26 cellular contexts compared by ENCODE assay signal in the genomic region with DNA sequence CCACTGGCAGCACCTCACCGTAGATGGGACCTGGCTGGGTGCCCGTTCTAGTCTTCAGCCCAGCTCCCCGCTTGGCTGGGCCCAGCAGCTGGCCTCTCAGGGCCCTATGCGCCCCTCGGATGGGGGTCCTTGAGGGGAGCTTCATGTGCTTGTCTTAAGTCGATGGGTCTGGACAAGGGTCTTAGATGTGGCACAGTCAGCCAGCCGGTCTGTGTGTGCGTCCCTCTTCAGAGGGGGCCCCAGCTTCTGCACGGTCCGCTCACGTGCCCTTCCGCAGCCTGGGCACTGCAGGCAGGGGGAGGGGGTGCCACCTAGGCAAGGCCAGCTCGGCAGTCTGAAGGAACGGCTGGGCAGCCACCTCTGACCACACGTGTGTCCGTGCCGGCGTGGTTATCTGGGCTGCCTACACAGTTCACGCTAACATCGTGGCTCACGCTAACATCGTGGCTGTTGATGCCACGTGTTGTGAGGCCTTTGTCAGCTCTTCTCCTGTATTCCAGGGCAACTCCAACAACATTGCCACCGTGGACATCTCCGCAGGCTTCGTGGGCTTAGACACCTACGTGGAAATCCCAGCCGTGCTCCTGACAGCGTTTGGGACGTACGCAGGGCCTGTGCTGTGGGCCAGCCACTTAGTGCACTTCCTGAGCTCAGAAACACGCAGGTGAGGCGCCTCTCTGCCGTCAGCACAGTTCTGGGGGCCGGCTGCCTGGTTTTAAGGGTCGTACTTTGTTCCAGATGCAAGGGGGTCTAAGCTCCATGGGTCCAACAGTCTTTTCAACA. TPM values are rescaled to one million over a fixed set of nuclear protein-coding genes. Genes with fewer than 3 reads are reported as not detected.
DNase-seq lines count a peak whose midpoint lies in the region; ATAC-seq and TF ChIP-seq lines count a peak whose summit lies in the region.
"Had no signal": no experiment of that assay in that cellular context is flagged by ENCODE, and none has a peak within 500 bp of the region (broad histone marks: within the 10 kb centered on the region; RNA-seq: fewer than 3 reads in every experiment).

No MANE protein-coding gene starts in this region.

- no peak for TF ChIP-seq CTCF in endodermal cell (conservative IDR thresholded peaks at IDR 0.05)
- TF ChIP-seq CTCF in vagina (IDR thresholded peaks at IDR 0.05) = no peak
- no peak for TF ChIP-seq CTCF in CD4-positive, alpha-beta T cell (IDR thresholded peaks at IDR 0.05)

- H3K27me3 ChIP-seq in endodermal cell (ENCODE audit: control insufficient read depth, insufficient read depth, low read length, poor library complexity, severe bottlenecking) = no peaks in the 10 kb centered on the region
- H3K27me3 ChIP-seq in naive thymus-derived CD4-positive, alpha-beta T cell (ENCODE audit: control insufficient read depth in 2 of 2, insufficient read depth in 2 of 2, low read length in 2 of 2) = no peaks in the 10 kb centered on the region
- no peaks in the 10 kb centered on the region for H3K27me3 ChIP-seq in vagina
- no peaks in the 10 kb centered on the region for H3K27me3 ChIP-seq in SJCRH30
- H3K27me3 ChIP-seq in CD4-positive, alpha-beta T cell (ENCODE audit: control insufficient read depth, insufficient read depth, low read length) = no peaks in the 10 kb centered on the region

- intact Hi-C loops in cardiac septum (cut with DNase I) = no loop called here
- intact Hi-C loops in Right ventricle myocardium superior (cut with DNase I) = no loop called here
- intact Hi-C loops in naive thymus-derived CD4-positive, alpha-beta T cell (cut with micrococcal nuclease) = no loop called here
- intact Hi-C loops in vagina (cut with DNase I) = no loop called here
- intact Hi-C loops in CD4-positive, alpha-beta T cell (cut with DNase I, micrococcal nuclease) = no loop called here

- H3K9me3 ChIP-seq in endodermal cell (ENCODE audit: control insufficient read depth, low read length) = no peaks in the 10 kb centered on the region
- H3K9me3 ChIP-seq in naive thymus-derived CD4-positive, alpha-beta T cell (ENCODE audit: control insufficient read depth in 2 of 3, low read length in 3 of 3) = no peaks in the 10 kb centered on the region
- no peaks in the 10 kb centered on the region for H3K9me3 ChIP-seq in vagina
- 0 out of 2 replicates have a peak, but pooled peaks cover 2% of the 10 kb centered on the region for H3K9me3 ChIP-seq in SJCRH30 (replicated peaks)
- H3K9me3 ChIP-seq in CD4-positive, alpha-beta T cell (ENCODE audit: control insufficient read depth, low read length) = no peaks in the 10 kb centered on the region

- CTCF ChIA-PET in naive thymus-derived CD4-positive, alpha-beta T cell (lab: Charles Lee) = no interaction called here
- CTCF ChIA-PET in CD4-positive, alpha-beta T cell (lab: Charles Lee) = no interaction called here

- H3K36me3 ChIP-seq in endodermal cell (ENCODE audit: control insufficient read depth, insufficient read depth, low read length) (peaks cover 55% of the 10 kb centered on the region), vagina (peaks cover 0 to 76% of the 10 kb centered on the region in 2 donors), SJCRH30 (peaks cover 73% of the 10 kb centered on the region)
- peaks cover 0 to 91% (median 22%) of the 10 kb centered on the region in 3 experiments for H3K36me3 ChIP-seq in naive thymus-derived CD4-positive, alpha-beta T cell (ENCODE audit: control insufficient read depth in 2 of 3, insufficient read depth in 3 of 3, low read length in 3 of 3)

- TF ChIP-seq POLR2A in vagina (IDR thresholded peaks at IDR 0.05) = no peak

- H3K27ac Mint-ChIP-seq in endodermal cell = no peak overlapping the region
- no peak overlapping the region for H3K27ac Mint-ChIP-seq in naive thymus-derived CD4-positive, alpha-beta T cell
- no peak overlapping the region for H3K27ac Mint-ChIP-seq in CD4-positive, alpha-beta T cell

- no peaks in the 10 kb centered on the region for H3K27me3 Mint-ChIP-seq in endodermal cell (ENCODE audit: insufficient read depth)
- H3K27me3 Mint-ChIP-seq in naive thymus-derived CD4-positive, alpha-beta T cell = no peaks in the 10 kb centered on the region
- H3K27me3 Mint-ChIP-seq in CD4-positive, alpha-beta T cell = no peaks in the 10 kb centered on the region

- H3K27ac ChIP-seq in endodermal cell (ENCODE audit: low read depth, low read length) (no peak overlapping the region), vagina (no peak overlapping the region), SJCRH30 (no peak overlapping the region)
- H3K27ac ChIP-seq in naive thymus-derived CD4-positive, alpha-beta T cell (ENCODE audit: low read depth, low read length) = no peak overlapping the region
- H3K27ac ChIP-seq in CD4-positive, alpha-beta T cell (ENCODE audit: low read depth, low read length) = no peak overlapping the region
- H3K27ac ChIP-seq: SK-N-MC had no signal

- H3K4me1 Mint-ChIP-seq in endodermal cell = no peaks in the 10 kb centered on the region
- peaks cover 0 to 13% (median 0%) of the 10 kb centered on the region in 7 donors for H3K4me1 Mint-ChIP-seq in naive thymus-derived CD4-positive, alpha-beta T cell
- H3K4me1 Mint-ChIP-seq in CD4-positive, alpha-beta T cell (ENCODE audit: low read depth) = peaks cover 6% of the 10 kb centered on the region

- 96 to 98% methylated on average over 33 to 36 of the region's 36 CpGs for WGBS in endodermal cell (ENCODE audit: insufficient coverage in 1 of 2, insufficient read length in 1 of 2), 2 experiments

- no peak overlapping the region for H3K4me3 Mint-ChIP-seq in endodermal cell
- no peak overlapping the region for H3K4me3 Mint-ChIP-seq in naive thymus-derived CD4-positive, alpha-beta T cell
- no peak overlapping the region for H3K4me3 Mint-ChIP-seq in CD4-positive, alpha-beta T cell

- DNase-seq in cardiac septum (ENCODE audit: low spot score) (peak; percentile 63), Right ventricle myocardium superior (no peak), endodermal cell (peak; percentile 22), vagina (ENCODE audit: extremely low spot score in 2 of 2) (peak; percentile 22 to 40), SHP77 (lab: John Stamatoyannopoulos, UW) (no peak), SJCRH30 (no peak)
- DNase-seq in naive thymus-derived CD4-positive, alpha-beta T cell = no peak
- no peak for DNase-seq in CD4-positive, alpha-beta T cell
- DNase-seq: DMS153, Kasumi-1, NCI-H1092 treated with DMSO at 0.1 percent for 48 hours, NCI-H1436, NCI-H187, NCI-H2081 treated with DMSO at 0.1 percent for 48 hours, NCI-H2171, NCI-H345, NCI-H524, NCI-H748 treated with DMSO at 0.1 percent for 48 hours, RPMI8226, SHP77 treated with DMSO at 0.1 percent for 48 hours had no signal

- H3K4me3 ChIP-seq in endodermal cell (ENCODE audit: low read length) = no peak overlapping the region
- no peak overlapping the region for H3K4me3 ChIP-seq in naive thymus-derived CD4-positive, alpha-beta T cell (ENCODE audit: low read length)
- no peak overlapping the region for H3K4me3 ChIP-seq in vagina
- no peak overlapping the region for H3K4me3 ChIP-seq in SJCRH30
- H3K4me3 ChIP-seq: K562, SK-N-MC had no signal

- POLR2A ChIA-PET in naive thymus-derived CD4-positive, alpha-beta T cell (lab: Charles Lee) = interaction anchor here (0.5 kb wide), 1 partner anchor 28 kb away, joined by 3 read pairs; no protein-coding TSS in a partner anchor
- POLR2A ChIA-PET in CD4-positive, alpha-beta T cell (lab: Charles Lee) = no interaction called here

- H3K9me3 Mint-ChIP-seq in endodermal cell = no peaks in the 10 kb centered on the region
- peaks cover 0 to 11% (median 0%) of the 10 kb centered on the region in 11 donors for H3K9me3 Mint-ChIP-seq in naive thymus-derived CD4-positive, alpha-beta T cell
- H3K9me3 Mint-ChIP-seq in CD4-positive, alpha-beta T cell = no peaks in the 10 kb centered on the region

- H3K36me3 Mint-ChIP-seq in endodermal cell (ENCODE audit: low read depth) = peaks cover 63% of the 10 kb centered on the region
- H3K36me3 Mint-ChIP-seq in naive thymus-derived CD4-positive, alpha-beta T cell = peaks cover 14 to 86% (median 58%) of the 10 kb centered on the region in 5 donors
- peaks cover 88% of the 10 kb centered on the region for H3K36me3 Mint-ChIP-seq in CD4-positive, alpha-beta T cell (ENCODE audit: low read depth)

- H3K4me1 ChIP-seq in endodermal cell (ENCODE audit: control insufficient read depth, insufficient read depth, low read length) = no peaks in the 10 kb centered on the region
- no peaks in the 10 kb centered on the region for H3K4me1 ChIP-seq in naive thymus-derived CD4-positive, alpha-beta T cell (ENCODE audit: control insufficient read depth in 2 of 2, insufficient read depth in 2 of 2, low read length in 2 of 2)
- no peaks in the 10 kb centered on the region for H3K4me1 ChIP-seq in vagina
- H3K4me1 ChIP-seq in SJCRH30 = no peaks in the 10 kb centered on the region

- ATAC-seq in Right ventricle myocardium superior (ENCODE audit: poor library complexity) = no peak
- peak; percentile 20 for ATAC-seq in naive thymus-derived CD4-positive, alpha-beta T cell
- ATAC-seq in CD4-positive, alpha-beta T cell (ENCODE audit: poor library complexity) = no peak

- no peak overlapping the region for H3K9ac ChIP-seq in endodermal cell (ENCODE audit: extremely low read depth, low read length, poor library complexity, severe bottlenecking)

RNA-seq across cellular contexts. Expression of gene PIGG, which starts 34.5 kb away (rescaled TPM):
- 22.4 TPM for total RNA-seq in cardiac septum
- 18.4 TPM for total RNA-seq in Right ventricle myocardium superior
- total RNA-seq in endodermal cell = 10 to 100 TPM; 73.4 to 80.3 TPM
- 53.9 TPM for polyA plus RNA-seq in endodermal cell (2013, experiment 1 of 2)
- 47.8 TPM for polyA plus RNA-seq in endodermal cell (2013, experiment 2 of 2)
- total RNA-seq in naive thymus-derived CD4-positive, alpha-beta T cell = 100 to 1,000 TPM in 2 of 5 experiments, 10 to 100 TPM in 3; 74.1 to 122 (median 97.6) TPM
- 10 to 100 TPM; 20.8 to 29.4 TPM for polyA plus RNA-seq in naive thymus-derived CD4-positive, alpha-beta T cell
- 71.9 TPM for total RNA-seq in vagina
- 28.9 and 33.6 TPM in 2 replicates for total RNA-seq in SJCRH30 (2014; rRNA removed; shearing (Covaris generic))
- 10 to 100 TPM; 67.6 to 72.2 TPM for total RNA-seq in CD4-positive, alpha-beta T cell

RNA-seq across cellular contexts. Expression of gene ZNF721, which starts 34.6 kb away (rescaled TPM):
- total RNA-seq in cardiac septum (14.9 TPM), Right ventricle myocardium superior (11.0 TPM), endodermal cell (10 to 100 TPM; 68.9 to 71.5 TPM), vagina (30.4 TPM)
- polyA plus RNA-seq in endodermal cell (2013, experiment 1 of 2) = 37.4 TPM
- 35.7 TPM for polyA plus RNA-seq in endodermal cell (2013, experiment 2 of 2)
- total RNA-seq in naive thymus-derived CD4-positive, alpha-beta T cell = 10 to 100 TPM; 34.0 to 81.5 (median 42.1) TPM
- polyA plus RNA-seq in naive thymus-derived CD4-positive, alpha-beta T cell = 10 to 100 TPM; 48.9 to 50.2 TPM
- total RNA-seq in SJCRH30 (2014; rRNA removed; shearing (Covaris generic)) = 28.7 and 42.9 TPM in 2 replicates
- 10 to 100 TPM; 40.4 to 44.1 TPM for total RNA-seq in CD4-positive, alpha-beta T cell

RNA-seq across cellular contexts. Expression of gene TMEM271, which starts 42.6 kb away (rescaled TPM):
- total RNA-seq in cardiac septum = not detected
- not detected for total RNA-seq in Right ventricle myocardium superior
- total RNA-seq in endodermal cell = not detected
- polyA plus RNA-seq in endodermal cell (2013, experiment 1 of 2) = not detected
- polyA plus RNA-seq in endodermal cell (2013, experiment 2 of 2) = not detected
- not detected for total RNA-seq in naive thymus-derived CD4-positive, alpha-beta T cell
- not detected for polyA plus RNA-seq in naive thymus-derived CD4-positive, alpha-beta T cell
- total RNA-seq in vagina = 0.25 TPM
- total RNA-seq in SJCRH30 (2014; rRNA removed; shearing (Covaris generic)) = 1.4 TPM in 2 replicates
- not detected for total RNA-seq in CD4-positive, alpha-beta T cell
- total RNA-seq: A172, HT1080, K562, M059J had no signal
- polyA plus RNA-seq: BJ, K562 had no signal

Comparison
In these comparisons a context has a peak if more than half of its experiments do, and no peak if none do; other contexts are left out.
1. DNase-seq: peak in cardiac septum (single experiment), endodermal cell (single experiment) and vagina (2 of 2); none in Right ventricle myocardium superior (single experiment), naive thymus-derived CD4-positive, alpha-beta T cell (0 of 9), SHP77 (0 of 2), SJCRH30 (0 of 2) and CD4-positive, alpha-beta T cell (0 of 10).